ENCODE assay signal across 14 cellular contexts in the genomic region with DNA sequence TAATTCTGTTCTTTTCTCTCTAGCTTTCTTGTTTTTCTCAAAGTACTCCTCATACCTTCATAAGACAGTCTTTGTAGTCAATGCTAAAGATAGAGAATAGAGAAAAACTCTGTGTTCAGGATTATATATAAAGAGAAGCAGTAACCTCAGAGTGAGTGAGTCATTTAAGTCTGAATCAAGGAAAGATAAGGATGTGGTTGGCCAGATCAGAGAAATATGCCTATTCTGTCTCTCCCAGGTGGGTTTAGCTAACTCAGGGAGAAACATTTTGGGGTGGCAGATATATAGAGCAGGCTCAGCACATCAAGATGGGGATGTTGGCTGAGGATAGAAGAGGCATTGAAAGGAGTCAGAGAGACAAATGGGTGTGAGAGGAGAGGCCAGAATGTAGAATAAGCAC. TPM values are rescaled to one million over a fixed set of nuclear protein-coding genes. Genes with fewer than 3 reads are reported as not detected.
A peak's percentile ranks its signal among the peaks of the same experiment; 100 is the strongest.
DNase-seq lines count a peak whose midpoint lies in the region; ATAC-seq and TF ChIP-seq lines count a peak whose summit lies in the region.
"Had no signal": no experiment of that assay in that cellular context is flagged by ENCODE, and none has a peak within 500 bp of the region (broad histone marks: within the 10 kb centered on the region; RNA-seq: fewer than 3 reads in every experiment).

No MANE protein-coding gene starts in this region.

- no peaks in the 10 kb centered on the region for H3K27me3 ChIP-seq in dorsolateral prefrontal cortex
- H3K27me3 ChIP-seq in heart left ventricle: no peaks in the 10 kb centered on the region
- H3K27me3 ChIP-seq: cardiac muscle cell, heart right ventricle had no signal

- ATAC-seq in GM19463 (IDR thresholded peaks at IDR 0.05; ENCODE audit: unreplicated experiment) (peak; percentile 67), HG03066 (IDR thresholded peaks at IDR 0.05; ENCODE audit: low read depth, unreplicated experiment) (peak; percentile 72), GM19397 (IDR thresholded peaks at IDR 0.05; ENCODE audit: unreplicated experiment) (no peak), heart left ventricle (no peak)
- peak; percentile 64 for ATAC-seq in activated CD8-positive, alpha-beta T cell treated with anti-CD3 and anti-CD28 coated beads, Interleukin-2, amount 10 ng/mL, durations not matched to agents 7 days and 5 days
- ATAC-seq: heart right ventricle; naive thymus-derived CD8-positive, alpha-beta T cell had no signal

- H3K9me3 Mint-ChIP-seq in activated CD8-positive, alpha-beta T cell treated with anti-CD3 and anti-CD28 coated beads, Interleukin-2, amount 10 ng/mL, durations not matched to agents 7 days and 5 days (ENCODE audit: insufficient read depth): no peaks in the 10 kb centered on the region
- H3K9me3 Mint-ChIP-seq: naive thymus-derived CD8-positive, alpha-beta T cell had no signal

- no peaks in the 10 kb centered on the region for H3K4me1 ChIP-seq in heart left ventricle
- H3K4me1 ChIP-seq: heart right ventricle had no signal

- H3K4me3 Mint-ChIP-seq in activated CD8-positive, alpha-beta T cell treated with anti-CD3 and anti-CD28 coated beads, Interleukin-2, amount 10 ng/mL, durations not matched to agents 7 days and 5 days: no peak overlapping the region
- H3K4me3 Mint-ChIP-seq: naive thymus-derived CD8-positive, alpha-beta T cell had no signal

- POLR2A ChIA-PET in activated CD8-positive, alpha-beta T cell treated with anti-CD3 and anti-CD28 coated beads, Interleukin-2, amount 10 ng/mL, durations not matched to agents 7 days and 5 days (lab: Charles Lee): no interaction called here

- H3K27me3 Mint-ChIP-seq in activated CD8-positive, alpha-beta T cell treated with anti-CD3 and anti-CD28 coated beads, Interleukin-2, amount 10 ng/mL, durations not matched to agents 7 days and 5 days (ENCODE audit: low read depth): no peaks in the 10 kb centered on the region
- H3K27me3 Mint-ChIP-seq: naive thymus-derived CD8-positive, alpha-beta T cell had no signal

- TF ChIP-seq CTCF in dorsolateral prefrontal cortex (IDR thresholded peaks at IDR 0.05 in 54 of 56, conservative IDR thresholded peaks at IDR 0.05 in 2 of 56; ENCODE audit: low read depth in 1 of 56, partially characterized antibody in 56 of 56) (no peak), heart left ventricle (IDR thresholded peaks at IDR 0.05) (no peak)

- peaks cover 15% of the 10 kb centered on the region for H3K4me1 Mint-ChIP-seq in activated CD8-positive, alpha-beta T cell treated with anti-CD3 and anti-CD28 coated beads, Interleukin-2, amount 10 ng/mL, durations not matched to agents 7 days and 5 days (ENCODE audit: low read depth)

- intact Hi-C loops in dorsolateral prefrontal cortex (cut with DNase I) (no loop called here), heart left ventricle (cut with DNase I) (no loop called here)

- peak overlapping the region in 14 of 59 donors; percentile 0 to 59 (median 46) for H3K27ac ChIP-seq in dorsolateral prefrontal cortex
- no peak overlapping the region for H3K27ac ChIP-seq in heart left ventricle
- H3K27ac ChIP-seq: cardiac muscle cell, heart right ventricle had no signal

- peak; percentile 36 for DNase-seq in COLO829 (ENCODE audit: low spot score)
- no peak for DNase-seq in activated CD8-positive, alpha-beta T cell treated with anti-CD3 and anti-CD28 coated beads, Interleukin-2, amount 10 ng/mL, durations not matched to agents 7 days and 5 days
- no peak for DNase-seq in dorsolateral prefrontal cortex
- DNase-seq in heart left ventricle: no peak
- DNase-seq in activated effector memory CD4-positive, alpha-beta T cell treated with anti-CD3 and anti-CD28 coated beads, Interleukin-2, amount 50 U/mL, for 16 hours: no peak
- DNase-seq: activated CD4-positive, CD25-positive, alpha-beta regulatory T cell; heart right ventricle; KG1; naive thymus-derived CD8-positive, alpha-beta T cell; stimulated activated CD4-positive, alpha-beta T cell treated with anti-CD3 and anti-CD28 coated beads, Interleukin-2, amount 100 ng/mL, for 24 hours had no signal

- peaks cover 10% of the 10 kb centered on the region for H3K36me3 Mint-ChIP-seq in activated CD8-positive, alpha-beta T cell treated with anti-CD3 and anti-CD28 coated beads, Interleukin-2, amount 10 ng/mL, durations not matched to agents 7 days and 5 days (ENCODE audit: low read depth)

- H3K4me3 ChIP-seq in dorsolateral prefrontal cortex: no peak overlapping the region
- no peak overlapping the region for H3K4me3 ChIP-seq in heart left ventricle
- H3K4me3 ChIP-seq: cardiac muscle cell, heart right ventricle had no signal

- no peak overlapping the region for H3K27ac Mint-ChIP-seq in activated CD8-positive, alpha-beta T cell treated with anti-CD3 and anti-CD28 coated beads, Interleukin-2, amount 10 ng/mL, durations not matched to agents 7 days and 5 days
- H3K27ac Mint-ChIP-seq: naive thymus-derived CD8-positive, alpha-beta T cell had no signal

- CTCF ChIA-PET in activated CD8-positive, alpha-beta T cell treated with anti-CD3 and anti-CD28 coated beads, Interleukin-2, amount 10 ng/mL, durations not matched to agents 7 days and 5 days (lab: Charles Lee): interaction anchor here (3.2 kb wide), 1 partner anchor 21 kb away, joined by 13 read pairs; no protein-coding TSS in a partner anchor

- no peaks in the 10 kb centered on the region for H3K9me3 ChIP-seq in heart left ventricle
- H3K9me3 ChIP-seq: heart right ventricle had no signal

- TF ChIP-seq POLR2A in heart left ventricle (IDR thresholded peaks at IDR 0.05): no peak

- H3K36me3 ChIP-seq in heart left ventricle: peaks cover 0 to 56% (median 37%) of the 10 kb centered on the region in 9 donors

RNA-seq across cellular contexts. Expression of a gene that starts 31.4 kb away (rescaled TPM):
- total RNA-seq in activated CD8-positive, alpha-beta T cell treated with anti-CD3 and anti-CD28 coated beads, Interleukin-2, amount 10 ng/mL, durations not matched to agents 7 days and 5 days: 10 to 100 TPM; 32.3 to 32.4 TPM
- total RNA-seq in dorsolateral prefrontal cortex: 10 to 100 TPM in 109 of 120 experiments, 1 to 10 TPM in 11; 6.9 to 20.8 (median 13.6) TPM
- 10 to 100 TPM in 7 of 9 donors, 1 to 10 TPM in 2; 7.3 to 15.1 (median 12.2) TPM for total RNA-seq in heart left ventricle
- polyA plus RNA-seq in heart left ventricle: 1 to 10 TPM; 3.7 to 6.7 TPM

RNA-seq across cellular contexts. Expression of a gene that starts 31.6 kb away (rescaled TPM):
- total RNA-seq in activated CD8-positive, alpha-beta T cell treated with anti-CD3 and anti-CD28 coated beads, Interleukin-2, amount 10 ng/mL, durations not matched to agents 7 days and 5 days: 10 to 100 TPM; 24.4 to 25.5 TPM
- total RNA-seq in dorsolateral prefrontal cortex: 10 to 100 TPM; 14.9 to 33.8 (median 25.1) TPM
- total RNA-seq in heart left ventricle: 10 to 100 TPM in 8 of 9 donors, 1 to 10 TPM in 1; 6.8 to 28.3 (median 17.5) TPM
- polyA plus RNA-seq in heart left ventricle: 10 to 100 TPM in 1 of 2 donors, 1 to 10 TPM in 1; 3.1 to 23.1 TPM

Comparison
In these comparisons a context has a peak if more than half of its experiments do, and no peak if none do; other contexts are left out.
1. ATAC-seq: peak in GM19463 (single experiment), HG03066 (single experiment) and activated CD8-positive, alpha-beta T cell treated with anti-CD3 and anti-CD28 coated beads, Interleukin-2, amount 10 ng/mL, durations not matched to agents 7 days and 5 days (single experiment); none in GM19397 (single experiment) and heart left ventricle (0 of 4).